14 cellular contexts compared by ENCODE assay signal in genomic region chr17:75397217-75397616, GRCh38. TPM values are rescaled to one million over a fixed set of nuclear protein-coding genes. Genes with fewer than 3 reads are reported as not detected.
DNase-seq lines count a peak whose midpoint lies in the region; ATAC-seq and TF ChIP-seq lines count a peak whose summit lies in the region.
"Had no signal": no experiment of that assay in that cellular context is flagged by ENCODE, and none has a peak within 500 bp of the region (broad histone marks: within the 10 kb centered on the region; RNA-seq: fewer than 3 reads in every experiment).

No MANE protein-coding gene starts in this region.

- no peak overlapping the region for H3K23ac ChIP-seq in H9 (ENCODE audit: insufficient read length, low read depth, low read length)

- peaks cover 66% of the 10 kb centered on the region for H3K4me1 ChIP-seq in CD4-positive, CD25-positive, alpha-beta regulatory T cell (ENCODE audit: control insufficient read depth, insufficient read depth, low read length, poor library complexity, severe bottlenecking)
- no peaks in the 10 kb centered on the region for H3K4me1 ChIP-seq in H9 (ENCODE audit: insufficient read depth, low read length)

- H4K8ac ChIP-seq in H9 (replicated peaks; ENCODE audit: insufficient read length, low read depth, low read length), result no peak overlapping the region

- peaks cover 14% of the 10 kb centered on the region for H3K23me2 ChIP-seq in H9 (ENCODE audit: insufficient read length, low read depth, low read length, poor library complexity, severe bottlenecking)

- no peaks in the 10 kb centered on the region for H3K9me3 ChIP-seq in CD4-positive, CD25-positive, alpha-beta regulatory T cell (ENCODE audit: control insufficient read depth in 2 of 2, low read length in 2 of 2)
- H3K9me3 ChIP-seq in H9 (ENCODE audit: control insufficient read depth, low read depth, low read length), result no peaks in the 10 kb centered on the region
- H3K9me3 ChIP-seq: ovary had no signal

- no peaks in the 10 kb centered on the region for H4K20me1 ChIP-seq in H9 (ENCODE audit: control insufficient read depth, insufficient read depth, insufficient read length)

- H2AK5ac ChIP-seq in H9 (ENCODE audit: insufficient read length, low read length), result no peak overlapping the region

- no peak overlapping the region for H2BK5ac ChIP-seq in H9 (ENCODE audit: insufficient read length, low read length)

- TF ChIP-seq CTCF in H9 (conservative IDR thresholded peaks at IDR 0.05), result no peak

- no peak overlapping the region for H2BK12ac ChIP-seq in H9 (ENCODE audit: insufficient read length, low read depth, low read length)

- H3K4me1 Mint-ChIP-seq in CD4-positive, CD25-positive, alpha-beta regulatory T cell, result peaks cover 34 to 90% (median 62%) of the 10 kb centered on the region in 4 donors
- peaks cover 25 to 30% of the 10 kb centered on the region in 2 experiments for H3K4me1 Mint-ChIP-seq in H9
- peaks cover 64% of the 10 kb centered on the region for H3K4me1 Mint-ChIP-seq in activated CD8-positive, alpha-beta T cell treated with anti-CD3 and anti-CD28 coated beads, Interleukin-2, amount 10 ng/mL, durations not matched to agents 7 days and 5 days (ENCODE audit: low read depth)
- peaks cover 29 to 90% (median 86%) of the 10 kb centered on the region in 4 donors for H3K4me1 Mint-ChIP-seq in naive thymus-derived CD8-positive, alpha-beta T cell

- no peak overlapping the region for H3K4me2 ChIP-seq in H9 (ENCODE audit: insufficient read depth, insufficient read length, low read length)

- no peak for ATAC-seq in CD4-positive, CD25-positive, alpha-beta regulatory T cell (ENCODE audit: low read depth in 2 of 2)
- ATAC-seq in activated CD8-positive, alpha-beta T cell treated with anti-CD3 and anti-CD28 coated beads, Interleukin-2, amount 10 ng/mL, durations not matched to agents 7 days and 5 days, result no peak
- ATAC-seq in naive thymus-derived CD8-positive, alpha-beta T cell, result no peak
- ATAC-seq in HG03135 (IDR thresholded peaks at IDR 0.05; ENCODE audit: unreplicated experiment) (no peak), GM18505 (IDR thresholded peaks at IDR 0.05; ENCODE audit: unreplicated experiment) (no peak)

- H3K27ac Mint-ChIP-seq in CD4-positive, CD25-positive, alpha-beta regulatory T cell, result peak overlapping the region in 1 of 3 donors; percentile 92
- peak overlapping the region in 2 of 3 experiments; percentile 42 to 68; a peak in 2 of 7 replicates for H3K27ac Mint-ChIP-seq in H9
- H3K27ac Mint-ChIP-seq in activated CD8-positive, alpha-beta T cell treated with anti-CD3 and anti-CD28 coated beads, Interleukin-2, amount 10 ng/mL, durations not matched to agents 7 days and 5 days, result peak overlapping the region; percentile 21
- H3K27ac Mint-ChIP-seq in naive thymus-derived CD8-positive, alpha-beta T cell, result peak overlapping the region in 5 of 10 donors; percentile 21 to 74 (median 53)
- H3K27ac Mint-ChIP-seq: stimulated activated naive CD8-positive, alpha-beta T cell treated with anti-CD3 and anti-CD28 coated beads, Interleukin-15, amount 100 ng/mL, for 72 hours had no signal

- H3K18ac ChIP-seq in H9 (ENCODE audit: insufficient read length, low read depth, low read length), result no peak overlapping the region

- no peak overlapping the region for H2BK15ac ChIP-seq in H9 (ENCODE audit: low read depth, low read length)

- no peak for TF ChIP-seq POLR2A in GM18505 (IDR thresholded peaks at IDR 0.05; ENCODE audit: borderline replicate concordance, extremely low read depth, insufficient read depth, insufficient read length)

- no peak overlapping the region for H3T11ph ChIP-seq in H9 (ENCODE audit: low read length)

- peak overlapping the region; percentile 17 for H3K4me3 ChIP-seq in CD4-positive, CD25-positive, alpha-beta regulatory T cell (ENCODE audit: low read depth, low read length)
- H3K4me3 ChIP-seq: ovary had no signal

- H3K4ac ChIP-seq in H9 (ENCODE audit: low read depth, low read length), result no peak overlapping the region

- H3K56ac ChIP-seq in H9 (ENCODE audit: insufficient read length, low read depth, low read length), result no peak overlapping the region

- H3K27me3 Mint-ChIP-seq in CD4-positive, CD25-positive, alpha-beta regulatory T cell, result no peaks in the 10 kb centered on the region
- no peaks in the 10 kb centered on the region for H3K27me3 Mint-ChIP-seq in H9 (ENCODE audit: low read depth)
- H3K27me3 Mint-ChIP-seq in activated CD8-positive, alpha-beta T cell treated with anti-CD3 and anti-CD28 coated beads, Interleukin-2, amount 10 ng/mL, durations not matched to agents 7 days and 5 days (ENCODE audit: low read depth), result no peaks in the 10 kb centered on the region
- H3K27me3 Mint-ChIP-seq in naive thymus-derived CD8-positive, alpha-beta T cell, result no peaks in the 10 kb centered on the region
- H3K27me3 Mint-ChIP-seq: stimulated activated naive CD8-positive, alpha-beta T cell treated with anti-CD3 and anti-CD28 coated beads, Interleukin-15, amount 100 ng/mL, for 72 hours had no signal

- H2BK20ac ChIP-seq in H9 (ENCODE audit: low read depth, low read length, poor library complexity, severe bottlenecking), result no peak overlapping the region

- H2AFZ ChIP-seq in H9 (ENCODE audit: low read length), result no peak overlapping the region

- WGBS in H9 (ENCODE audit: extremely low coverage, insufficient read length, low lambda C conversion rate), result no CpG with 5 or more reads among the region's 1 CpG

- H3K36me3 Mint-ChIP-seq in CD4-positive, CD25-positive, alpha-beta regulatory T cell, result peaks cover 3% of the 10 kb centered on the region
- peaks cover 2 to 14% (median 8%) of the 10 kb centered on the region in 3 experiments for H3K36me3 Mint-ChIP-seq in H9 (ENCODE audit: insufficient read depth in 1 of 3, low read depth in 3 of 3)
- H3K36me3 Mint-ChIP-seq in activated CD8-positive, alpha-beta T cell treated with anti-CD3 and anti-CD28 coated beads, Interleukin-2, amount 10 ng/mL, durations not matched to agents 7 days and 5 days (ENCODE audit: low read depth), result peaks cover 23% of the 10 kb centered on the region
- peaks cover 0 to 19% (median 0%) of the 10 kb centered on the region in 3 donors for H3K36me3 Mint-ChIP-seq in naive thymus-derived CD8-positive, alpha-beta T cell

- no peak overlapping the region for H3K14ac ChIP-seq in H9 (ENCODE audit: insufficient read depth, low read length)

- H3K9me3 Mint-ChIP-seq in CD4-positive, CD25-positive, alpha-beta regulatory T cell, result no peaks in the 10 kb centered on the region
- H3K9me3 Mint-ChIP-seq in H9, result no peaks in the 10 kb centered on the region; a peak in 1 of 5 replicates
- no peaks in the 10 kb centered on the region for H3K9me3 Mint-ChIP-seq in activated CD8-positive, alpha-beta T cell treated with anti-CD3 and anti-CD28 coated beads, Interleukin-2, amount 10 ng/mL, durations not matched to agents 7 days and 5 days (ENCODE audit: insufficient read depth)
- H3K9me3 Mint-ChIP-seq in naive thymus-derived CD8-positive, alpha-beta T cell, result no peaks in the 10 kb centered on the region
- H3K9me3 Mint-ChIP-seq: stimulated activated naive CD8-positive, alpha-beta T cell treated with anti-CD3 and anti-CD28 coated beads, Interleukin-15, amount 100 ng/mL, for 72 hours had no signal

- H4K91ac ChIP-seq in H9 (ENCODE audit: insufficient read length, low read depth, low read length), result no peak overlapping the region

- peaks cover 4% of the 10 kb centered on the region for H3K36me3 ChIP-seq in CD4-positive, CD25-positive, alpha-beta regulatory T cell (ENCODE audit: control insufficient read depth, insufficient read depth, low read length)
- H3K36me3 ChIP-seq: ovary had no signal

- peak overlapping the region in 2 of 4 donors; percentile 57 to 94 for H3K4me3 Mint-ChIP-seq in CD4-positive, CD25-positive, alpha-beta regulatory T cell
- no peak overlapping the region for H3K4me3 Mint-ChIP-seq in H9
- no peak overlapping the region for H3K4me3 Mint-ChIP-seq in activated CD8-positive, alpha-beta T cell treated with anti-CD3 and anti-CD28 coated beads, Interleukin-2, amount 10 ng/mL, durations not matched to agents 7 days and 5 days
- H3K4me3 Mint-ChIP-seq in naive thymus-derived CD8-positive, alpha-beta T cell, result peak overlapping the region in 7 of 10 donors; percentile 1 to 36 (median 16)

- POLR2A ChIA-PET in activated CD8-positive, alpha-beta T cell treated with anti-CD3 and anti-CD28 coated beads, Interleukin-2, amount 10 ng/mL, durations not matched to agents 7 days and 5 days (lab: Charles Lee), result interaction anchor here (1.4 to 2.3 kb wide), 2 partner anchors 9 to 18 kb away, joined by 3 to 10 read pairs; partner anchors contain the start of gene GRB2
- POLR2A ChIA-PET in naive thymus-derived CD8-positive, alpha-beta T cell (lab: Charles Lee), result interaction anchor here (1.0 to 1.1 kb wide), 2 partner anchors 52 to 76 kb away, joined by 3 read pairs; no protein-coding TSS in a partner anchor

- H3K79me2 ChIP-seq in H9 (ENCODE audit: insufficient read depth, low read length), result peaks cover 38% of the 10 kb centered on the region; the same call in 1 of the 2 replicates

- CTCF ChIA-PET in activated CD8-positive, alpha-beta T cell treated with anti-CD3 and anti-CD28 coated beads, Interleukin-2, amount 10 ng/mL, durations not matched to agents 7 days and 5 days (lab: Charles Lee), result interaction anchor here (1.0 to 7.6 kb wide), 11 partner anchors 8 to 127 kb away, joined by 3 to 69 read pairs (median 6); partner anchors contain the start of genes GRB2, MIF4GD and SLC25A19

- H3K27me3 ChIP-seq in CD4-positive, CD25-positive, alpha-beta regulatory T cell (ENCODE audit: control insufficient read depth, insufficient read depth, low read length), result no peaks in the 10 kb centered on the region
- H3K27me3 ChIP-seq in H9 (ENCODE audit: insufficient read depth, low read length), result no peaks in the 10 kb centered on the region
- H3K27me3 ChIP-seq: ovary had no signal

- peaks cover 2% of the 10 kb centered on the region for H3K79me1 ChIP-seq in H9 (ENCODE audit: insufficient read depth, low read depth, low read length, poor library complexity, severe bottlenecking)

- no peak for DNase-seq in CD4-positive, CD25-positive, alpha-beta regulatory T cell
- no peak for DNase-seq in H9
- DNase-seq in activated CD8-positive, alpha-beta T cell treated with anti-CD3 and anti-CD28 coated beads, Interleukin-2, amount 10 ng/mL, durations not matched to agents 7 days and 5 days, result no peak
- DNase-seq in naive thymus-derived CD8-positive, alpha-beta T cell, result no peak
- DNase-seq in cerebellum (ENCODE audit: low spot score), result no peak
- DNase-seq: central memory CD4-positive, alpha-beta T cell; foreskin melanocyte; GF-D8; KG1; NK-92 treated with Interleukin-12 subunit alpha and Interleukin-12 subunit beta, amount 100 ng/mL, for 24 hours; ovary; stimulated activated naive CD8-positive, alpha-beta T cell treated with anti-CD3 and anti-CD28 coated beads, Interleukin-15, amount 100 ng/mL, for 72 hours had no signal

- no peak overlapping the region for H3K9ac ChIP-seq in H9 (ENCODE audit: extremely low read depth, insufficient read length, low read length)

- no peak overlapping the region for H2BK120ac ChIP-seq in H9 (ENCODE audit: low read depth, low read length, poor library complexity, severe bottlenecking)

- no peak overlapping the region for H4K5ac ChIP-seq in H9 (ENCODE audit: insufficient read length, low read depth, low read length)

- no peak overlapping the region for H3K27ac ChIP-seq in CD4-positive, CD25-positive, alpha-beta regulatory T cell (ENCODE audit: insufficient read depth, low read length, poor library complexity, severe bottlenecking)
- H3K27ac ChIP-seq in H9 (ENCODE audit: insufficient read length, low read depth, low read length), result no peak overlapping the region
- H3K27ac ChIP-seq: ovary had no signal

RNA-seq across cellular contexts. Expression of gene GRB2, which starts 8.3 kb away (rescaled TPM):
- 142 TPM for total RNA-seq in CD4-positive, CD25-positive, alpha-beta regulatory T cell
- 100 to 1,000 TPM; 131 to 152 (median 138) TPM for polyA plus RNA-seq in CD4-positive, CD25-positive, alpha-beta regulatory T cell
- total RNA-seq in H9 (2021) (87.7 and 91.7 TPM in 2 replicates), cerebellum (74.9 TPM)
- total RNA-seq in activated CD8-positive, alpha-beta T cell treated with anti-CD3 and anti-CD28 coated beads, Interleukin-2, amount 10 ng/mL, durations not matched to agents 7 days and 5 days, result 100 to 1,000 TPM; 166 to 178 TPM
- 100 to 1,000 TPM; 143 to 145 TPM for total RNA-seq in naive thymus-derived CD8-positive, alpha-beta T cell
- polyA plus RNA-seq in naive thymus-derived CD8-positive, alpha-beta T cell, result 100 to 1,000 TPM; 130 to 162 (median 154) TPM

RNA-seq across cellular contexts. Expression of gene TMEM94, which starts 59.2 kb away (rescaled TPM):
- 94.7 TPM for total RNA-seq in CD4-positive, CD25-positive, alpha-beta regulatory T cell
- 1 to 10 TPM; 4.0 to 8.4 (median 6.2) TPM for polyA plus RNA-seq in CD4-positive, CD25-positive, alpha-beta regulatory T cell
- 61.4 and 67.9 TPM in 2 replicates for total RNA-seq in H9 (2021)
- 10 to 100 TPM; 81.9 to 84.8 TPM for total RNA-seq in activated CD8-positive, alpha-beta T cell treated with anti-CD3 and anti-CD28 coated beads, Interleukin-2, amount 10 ng/mL, durations not matched to agents 7 days and 5 days
- total RNA-seq in naive thymus-derived CD8-positive, alpha-beta T cell, result 100 to 1,000 TPM; 102 to 108 TPM
- 10 to 100 TPM in 2 of 3 donors, 1 to 10 TPM in 1; 8.4 to 23.5 (median 11.5) TPM for polyA plus RNA-seq in naive thymus-derived CD8-positive, alpha-beta T cell
- total RNA-seq in cerebellum, result 37.9 TPM

Comparison
In these comparisons a context has a peak if more than half of its experiments do, and no peak if none do; other contexts are left out.
1. H3K4me3 Mint-ChIP-seq: peak in naive thymus-derived CD8-positive, alpha-beta T cell (7 of 10); none in H9 (0 of 2) and activated CD8-positive, alpha-beta T cell treated with anti-CD3 and anti-CD28 coated beads, Interleukin-2, amount 10 ng/mL, durations not matched to agents 7 days and 5 days (single experiment).